ENCODE assay signal across 26 cellular contexts in the genomic region with DNA sequence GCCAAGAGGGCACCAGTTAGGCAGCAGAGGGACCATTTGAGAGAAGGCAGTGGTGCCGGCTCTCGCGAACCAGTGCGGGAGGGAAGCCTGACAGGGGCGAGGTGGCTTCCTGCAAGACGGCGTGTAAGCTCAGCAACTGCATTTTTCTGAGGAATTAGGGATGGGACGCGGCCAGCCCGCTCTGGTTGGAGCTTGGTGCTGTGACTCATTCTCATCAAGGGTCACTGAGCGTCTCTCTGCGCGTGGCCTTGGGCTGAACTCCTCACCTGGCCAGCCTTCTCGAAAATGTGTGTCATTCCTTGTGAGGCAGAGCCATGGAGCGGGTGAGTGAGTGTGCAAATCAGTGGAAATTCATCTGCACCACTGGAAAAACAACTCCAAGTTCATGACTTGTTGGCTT. TPM values are rescaled to one million over a fixed set of nuclear protein-coding genes. Genes with fewer than 3 reads are reported as not detected.
DNase-seq lines count a peak whose midpoint lies in the region; FAIRE-seq and TF ChIP-seq lines count a peak whose summit lies in the region.
"Had no signal": no experiment of that assay in that cellular context is flagged by ENCODE, and none has a peak within 500 bp of the region (broad histone marks: within the 10 kb centered on the region; RNA-seq: fewer than 3 reads in every experiment).

No MANE protein-coding gene starts in this region.

- peak; percentile 33 for DNase-seq in GM03348 (ENCODE audit: low spot score)
- peak; percentile 8 for DNase-seq in RCC 7860 (ENCODE audit: low spot score)
- peak; percentile 79 for DNase-seq in islet precursor cell
- DNase-seq in suprapubic skin (ENCODE audit: low spot score in 2 of 2) = peak in 1 of 2 donors; percentile 85
- no peak for DNase-seq in NCI-H446 treated with DMSO at 0.1 percent for 48 hours (lab: John Stamatoyannopoulos, UW)
- no peak for DNase-seq in RWPE1 (ENCODE audit: low spot score)
- DNase-seq in mucosa of gallbladder (ENCODE audit: low spot score) = no peak
- DNase-seq: activated CD4-positive, alpha-beta memory T cell treated with anti-CD3 and anti-CD28 coated beads for 36 hours; activated CD4-positive, CD25-positive, alpha-beta regulatory T cell treated with anti-CD3 and anti-CD28 coated beads, Interleukin-2, amount 50 U/mL, for 72 hours; activated naive CD4-positive, alpha-beta T cell treated with anti-CD3 and anti-CD28 coated beads, Interleukin-2, amount 10 ng/mL, durations not matched to agents 7 days and 5 days; cerebellar nuclear complex; COR-L47; GF-D8; hippocampal formation; NCI-H1417; NCI-H2029 treated with DMSO at 0.1 percent for 48 hours; NCI-H69; PC-3; right lobe of liver; SHP77; stimulated activated CD4-positive, alpha-beta T cell treated with anti-CD3 and anti-CD28 coated beads, Interleukin-12 subunit alpha, Interleukin-12 subunit beta, amount 100 ng/mL, for 4 hours; stimulated activated CD4-positive, alpha-beta T cell treated with anti-CD3 and anti-CD28 coated beads, Interleukin-2, amount 100 ng/mL, for 48 hours; stomach; T-helper 2 cell; thyroid gland had no signal

- H3K27ac ChIP-seq in suprapubic skin (peak overlapping the region; percentile 76), RWPE1 (no peak overlapping the region)
- H3K27ac ChIP-seq: right lobe of liver, thyroid gland had no signal

- CTCF ChIA-PET in RWPE1 (lab: Yijun Ruan, JAX) = no interaction called here

- POLR2A ChIA-PET in RWPE1 (lab: Yijun Ruan, JAX; ENCODE audit: low non-redundant PET) = no interaction called here

- H3K4me3 ChIP-seq in suprapubic skin = no peak overlapping the region
- H3K4me3 ChIP-seq: K562, right lobe of liver, stomach, thyroid gland had no signal

- peaks cover 24% of the 10 kb centered on the region for H3K4me1 ChIP-seq in suprapubic skin

- no peak for FAIRE-seq in RCC 7860 (lab: Jason Lieb, UNC)
- FAIRE-seq: K562 had no signal

- H3K9me3 ChIP-seq in suprapubic skin = no peaks in the 10 kb centered on the region
- H3K9me3 ChIP-seq: right lobe of liver, stomach, thyroid gland had no signal

- no peak for TF ChIP-seq EP300 in suprapubic skin (IDR thresholded peaks at IDR 0.05)

- TF ChIP-seq POLR2A in suprapubic skin (IDR thresholded peaks at IDR 0.05) = no peak

- WGBS in suprapubic skin = 87% methylated on average over 15 of the region's 15 CpGs

- H3K27me3 ChIP-seq in suprapubic skin = no peaks in the 10 kb centered on the region
- H3K27me3 ChIP-seq: right lobe of liver, stomach, thyroid gland had no signal

- TF ChIP-seq CTCF in suprapubic skin (IDR thresholded peaks at IDR 0.05) = no peak
- TF ChIP-seq CTCF in RWPE1 (conservative IDR thresholded peaks at IDR 0.05; ENCODE audit: low read depth) = no peak

- no peaks in the 10 kb centered on the region for H3K36me3 ChIP-seq in suprapubic skin
- H3K36me3 ChIP-seq: right lobe of liver, stomach, thyroid gland had no signal

RNA-seq across cellular contexts. Expression of a gene that starts 52.8 kb away (rescaled TPM):
- total RNA-seq in suprapubic skin = 1 to 10 TPM; 2.4 to 5.9 (median 3.4) TPM
- 33.1 TPM for total RNA-seq in mucosa of gallbladder

Comparison
In these comparisons a context has a peak if more than half of its experiments do, and no peak if none do; other contexts are left out.
1. DNase-seq: peak in GM03348 (single experiment), RCC 7860 (single experiment) and islet precursor cell (single experiment); none in NCI-H446 treated with DMSO at 0.1 percent for 48 hours (single experiment), RWPE1 (single experiment) and mucosa of gallbladder (single experiment).